In genomic region chr5:179883163-179883562, GRCh38 we compare ENCODE assay signal across 10 cellular contexts.
"Had no signal": no experiment of that assay in that cellular context is flagged by ENCODE, and none has a peak within 500 bp of the region (broad histone marks: within the 10 kb centered on the region; RNA-seq: fewer than 3 reads in every experiment).

No MANE protein-coding gene starts in this region.

- H3K27ac Mint-ChIP-seq: GM23338, H9, HFFc6 had no signal

- H3K4me3 ChIP-seq: GM23338 had no signal

- H3K27me3 Mint-ChIP-seq: IgD-negative memory B cell had no signal

- H3K27ac ChIP-seq: KMS-11 had no signal

- ATAC-seq: GM23338 had no signal

- FAIRE-seq: H1, H54, HTR-8/SVneo had no signal

- DNase-seq: H9, HCEC 1CT, HFFc6, KBM-7 had no signal

- H3K4me3 Mint-ChIP-seq: GM23338, H9, HFFc6, IgD-negative memory B cell had no signal

- H3K4me1 Mint-ChIP-seq: GM23338, H9, IgD-negative memory B cell had no signal
